Comparison of ENCODE assay signal across 10 cellular contexts in genomic region chr19:35710784-35711723, GRCh38. TPM values are rescaled to one million over a fixed set of nuclear protein-coding genes. Genes with fewer than 3 reads are reported as not detected.
DNase-seq lines count a peak whose midpoint lies in the region; ATAC-seq and TF ChIP-seq lines count a peak whose summit lies in the region.
"Had no signal": no experiment of that assay in that cellular context is flagged by ENCODE, and none has a peak within 500 bp of the region (broad histone marks: within the 10 kb centered on the region; RNA-seq: fewer than 3 reads in every experiment).

No MANE protein-coding gene starts in this region.

- H3K36me3 ChIP-seq in left lung (no peaks in the 10 kb centered on the region), colonic mucosa (no peaks in the 10 kb centered on the region)

- H3K9me3 Mint-ChIP-seq in activated naive CD4-positive, alpha-beta T cell treated with anti-CD3 and anti-CD28 coated beads, Interleukin-2, amount 10 ng/mL, durations not matched to agents 7 days and 5 days: no peaks in the 10 kb centered on the region
- peaks cover 2 to 4% of the 10 kb centered on the region in 2 donors for H3K9me3 Mint-ChIP-seq in stimulated activated naive B cell treated with anti-CD40 and anti-IgM and Interleukin-4, amounts not matched to agents 10 μg/mL and 1 μg/mL and 100 μg/mL, for 72 hours

- peak overlapping the region; percentile 11 for H3K4me3 Mint-ChIP-seq in activated naive CD4-positive, alpha-beta T cell treated with anti-CD3 and anti-CD28 coated beads, Interleukin-2, amount 10 ng/mL, durations not matched to agents 7 days and 5 days
- peak overlapping the region; percentile 62 to 81 for H3K4me3 Mint-ChIP-seq in stimulated activated naive B cell treated with anti-CD40 and anti-IgM and Interleukin-4, amounts not matched to agents 10 μg/mL and 1 μg/mL and 100 μg/mL, for 72 hours

- peaks cover 66% of the 10 kb centered on the region for H3K4me1 Mint-ChIP-seq in activated naive CD4-positive, alpha-beta T cell treated with anti-CD3 and anti-CD28 coated beads, Interleukin-2, amount 10 ng/mL, durations not matched to agents 7 days and 5 days
- peaks cover 46 to 61% of the 10 kb centered on the region in 2 donors for H3K4me1 Mint-ChIP-seq in stimulated activated naive B cell treated with anti-CD40 and anti-IgM and Interleukin-4, amounts not matched to agents 10 μg/mL and 1 μg/mL and 100 μg/mL, for 72 hours

- TF ChIP-seq CTCF in left lung (IDR thresholded peaks at IDR 0.05) (no peak), colonic mucosa (IDR thresholded peaks at IDR 0.05) (no peak)

- H3K27ac Mint-ChIP-seq in activated naive CD4-positive, alpha-beta T cell treated with anti-CD3 and anti-CD28 coated beads, Interleukin-2, amount 10 ng/mL, durations not matched to agents 7 days and 5 days: peak overlapping the region; percentile 97
- H3K27ac Mint-ChIP-seq in stimulated activated naive B cell treated with anti-CD40 and anti-IgM and Interleukin-4, amounts not matched to agents 10 μg/mL and 1 μg/mL and 100 μg/mL, for 72 hours: peak overlapping the region; percentile 99

- DNase-seq in activated effector memory CD4-positive, alpha-beta T cell treated with anti-CD3 and anti-CD28 coated beads, Interleukin-2, amount 50 U/mL, for 16 hours: peak; percentile 85
- no peak for DNase-seq in activated effector memory CD4-positive, alpha-beta T cell treated with Interleukin-2 at 50 U/mL for 16 hours
- DNase-seq in activated naive CD4-positive, alpha-beta T cell treated with anti-CD3 and anti-CD28 coated beads, Interleukin-2, amount 10 ng/mL, durations not matched to agents 7 days and 5 days: peak; percentile 60
- DNase-seq in stimulated activated naive B cell treated with anti-CD40 and anti-IgM and Interleukin-4, amounts not matched to agents 10 μg/mL and 1 μg/mL and 100 μg/mL, for 72 hours: peak; percentile 76
- DNase-seq in left lung (no peak), colonic mucosa (no peak), NCI-H82 treated with DMSO at 0.1 percent for 48 hours (lab: John Stamatoyannopoulos, UW; ENCODE audit: unreplicated experiment) (no peak)
- DNase-seq: kidney had no signal

- H3K9me3 ChIP-seq in left lung (no peaks in the 10 kb centered on the region), colonic mucosa (no peaks in the 10 kb centered on the region)

- H3K4me1 ChIP-seq in left lung: peaks cover 6 to 7% of the 10 kb centered on the region in 2 donors
- H3K4me1 ChIP-seq in colonic mucosa: peaks cover 8% of the 10 kb centered on the region

- H3K27ac ChIP-seq in left lung (no peak overlapping the region), colonic mucosa (no peak overlapping the region)

- ATAC-seq in HG03558 (IDR thresholded peaks at IDR 0.05; ENCODE audit: extremely low read depth, unreplicated experiment): peak; percentile 26
- peak; percentile 62 to 71 for ATAC-seq in stimulated activated naive B cell treated with anti-CD40 and anti-IgM and Interleukin-4, amounts not matched to agents 10 μg/mL and 1 μg/mL and 100 μg/mL, for 72 hours (replicated peaks)
- no peak for ATAC-seq in left lung

- no peak overlapping the region for H3K9ac ChIP-seq in colonic mucosa (ENCODE audit: low read depth in 2 of 2, low read length in 2 of 2)

- CTCF ChIA-PET in activated naive CD4-positive, alpha-beta T cell treated with anti-CD3 and anti-CD28 coated beads, Interleukin-2, amount 10 ng/mL, durations not matched to agents 7 days and 5 days (lab: Charles Lee): interaction anchor here (1.3 to 6.7 kb wide), 3 partner anchors 13 to 67 kb away, joined by 4 to 236 read pairs (median 5); partner anchors contain the start of gene LIN37

- peaks cover 11% of the 10 kb centered on the region for H3K36me3 Mint-ChIP-seq in activated naive CD4-positive, alpha-beta T cell treated with anti-CD3 and anti-CD28 coated beads, Interleukin-2, amount 10 ng/mL, durations not matched to agents 7 days and 5 days
- H3K36me3 Mint-ChIP-seq in stimulated activated naive B cell treated with anti-CD40 and anti-IgM and Interleukin-4, amounts not matched to agents 10 μg/mL and 1 μg/mL and 100 μg/mL, for 72 hours: peaks cover 12 to 31% of the 10 kb centered on the region in 2 donors

- H3K27me3 ChIP-seq in left lung (peaks cover 0 to 42% of the 10 kb centered on the region in 2 donors), colonic mucosa (no peaks in the 10 kb centered on the region)

- intact Hi-C loops in left lung (cut with DNase I): no loop called here
- intact Hi-C loops in colonic mucosa (cut with DNase I): loop anchor here (5.0 kb wide), 1 partner anchor 164 kb away; the partner anchor contains the start of gene TMEM147

- no peaks in the 10 kb centered on the region for H3K27me3 Mint-ChIP-seq in activated naive CD4-positive, alpha-beta T cell treated with anti-CD3 and anti-CD28 coated beads, Interleukin-2, amount 10 ng/mL, durations not matched to agents 7 days and 5 days
- H3K27me3 Mint-ChIP-seq in stimulated activated naive B cell treated with anti-CD40 and anti-IgM and Interleukin-4, amounts not matched to agents 10 μg/mL and 1 μg/mL and 100 μg/mL, for 72 hours: no peaks in the 10 kb centered on the region

- H3K4me3 ChIP-seq in left lung (no peak overlapping the region), colonic mucosa (no peak overlapping the region)

RNA-seq across cellular contexts. Expression of gene ZBTB32, which starts 6.7 kb away (rescaled TPM):
- total RNA-seq in left lung (under 1 TPM; 0.15 to 0.31 TPM), colonic mucosa (under 1 TPM in 1 of 2 donors, not detected in 1; 0.32 TPM)
- total RNA-seq: bronchial epithelial cell had no signal

RNA-seq across cellular contexts. Expression of gene KMT2B, which starts 6.7 kb away (rescaled TPM):
- total RNA-seq in left lung (10 to 100 TPM; 29.4 to 39.1 TPM), colonic mucosa (10 to 100 TPM; 32.1 to 46.9 TPM)

RNA-seq across cellular contexts. Expression of gene IGFLR1, which starts 31.2 kb away (rescaled TPM):
- total RNA-seq in left lung (10 to 100 TPM; 14.1 to 25.8 TPM), colonic mucosa (1 to 10 TPM; 5.4 to 6.9 TPM)

RNA-seq across cellular contexts. Expression of gene U2AF1L4, which starts 34.2 kb away (rescaled TPM):
- total RNA-seq in left lung (10 to 100 TPM; 15.2 to 16.6 TPM), colonic mucosa (10 to 100 TPM; 14.9 to 18.7 TPM)

RNA-seq across cellular contexts. Expression of gene PSENEN, which starts 34.4 kb away (rescaled TPM):
- total RNA-seq in left lung (10 to 100 TPM; 59.6 to 90.3 TPM), colonic mucosa (10 to 100 TPM; 73.8 to 87.4 TPM)

Comparison
In these comparisons a context has a peak if more than half of its experiments do, and no peak if none do; other contexts are left out.
1. DNase-seq: peak in activated effector memory CD4-positive, alpha-beta T cell treated with anti-CD3 and anti-CD28 coated beads, Interleukin-2, amount 50 U/mL, for 16 hours (single experiment), activated naive CD4-positive, alpha-beta T cell treated with anti-CD3 and anti-CD28 coated beads, Interleukin-2, amount 10 ng/mL, durations not matched to agents 7 days and 5 days (single experiment) and stimulated activated naive B cell treated with anti-CD40 and anti-IgM and Interleukin-4, amounts not matched to agents 10 μg/mL and 1 μg/mL and 100 μg/mL, for 72 hours (single experiment); none in activated effector memory CD4-positive, alpha-beta T cell treated with Interleukin-2 at 50 U/mL for 16 hours (single experiment), left lung (0 of 2), colonic mucosa (single experiment) and NCI-H82 treated with DMSO at 0.1 percent for 48 hours (single experiment).